ENCODE assay signal across 1 cellular context in the genomic region with DNA sequence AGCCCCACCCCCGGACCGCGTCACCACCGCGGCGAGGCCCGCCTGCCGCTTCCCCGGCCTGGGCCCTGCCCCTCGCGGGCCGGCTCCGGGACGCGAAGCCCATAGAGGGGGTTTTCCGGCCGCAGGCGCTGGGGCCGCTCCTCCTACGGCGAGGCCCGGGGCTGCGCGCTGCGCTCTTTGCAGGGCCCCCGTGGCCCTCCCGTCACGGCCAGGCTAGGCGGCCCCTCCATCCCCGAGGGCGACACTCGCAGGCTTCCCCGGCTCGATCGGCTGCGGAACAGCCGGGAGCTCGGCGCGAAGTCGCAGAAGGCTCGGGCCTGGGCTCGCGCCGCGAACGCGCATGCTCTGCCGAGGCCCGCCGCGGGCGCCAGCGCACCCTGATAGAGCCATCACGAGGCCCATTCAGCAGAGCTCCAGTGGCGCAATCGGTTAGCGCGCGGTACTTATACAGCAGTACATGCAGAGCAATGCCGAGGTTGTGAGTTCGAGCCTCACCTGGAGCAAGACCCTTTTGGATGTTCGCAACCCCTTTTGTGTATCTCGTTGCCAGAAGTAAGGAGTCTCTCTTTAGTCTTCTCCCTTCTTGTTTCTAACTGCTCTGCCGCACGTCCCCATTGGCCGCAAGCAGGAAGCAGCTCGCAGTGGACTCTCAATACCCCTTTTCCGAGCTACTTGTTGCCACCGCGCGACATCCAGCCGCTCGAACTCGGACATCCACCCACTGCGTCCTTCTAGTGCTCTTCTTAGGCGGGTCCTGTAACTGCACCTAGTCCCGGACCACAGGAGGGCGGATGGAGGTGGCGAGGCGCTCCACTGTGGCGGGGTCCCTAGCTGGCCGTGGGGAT.
TF ChIP-seq lines count a peak whose summit lies in the region.

No MANE protein-coding gene starts in this region.

TF ChIP-seq in K562, 482 proteins besides CTCF, POLR2A, EP300 and RAD21 (continued from another document and continues in another):
- TF ChIP-seq, protein P1, sequence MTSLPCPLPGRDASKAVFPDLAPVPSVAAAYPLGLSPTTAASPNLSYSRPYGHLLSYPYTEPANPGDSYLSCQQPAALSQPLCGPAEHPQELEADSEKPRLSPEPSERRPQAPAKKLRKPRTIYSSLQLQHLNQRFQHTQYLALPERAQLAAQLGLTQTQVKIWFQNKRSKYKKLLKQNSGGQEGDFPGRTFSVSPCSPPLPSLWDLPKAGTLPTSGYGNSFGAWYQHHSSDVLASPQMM (CRISPR knock-in tag; IDR thresholded peaks at IDR 0.05) = no peak
- TF ChIP-seq, protein P2, sequence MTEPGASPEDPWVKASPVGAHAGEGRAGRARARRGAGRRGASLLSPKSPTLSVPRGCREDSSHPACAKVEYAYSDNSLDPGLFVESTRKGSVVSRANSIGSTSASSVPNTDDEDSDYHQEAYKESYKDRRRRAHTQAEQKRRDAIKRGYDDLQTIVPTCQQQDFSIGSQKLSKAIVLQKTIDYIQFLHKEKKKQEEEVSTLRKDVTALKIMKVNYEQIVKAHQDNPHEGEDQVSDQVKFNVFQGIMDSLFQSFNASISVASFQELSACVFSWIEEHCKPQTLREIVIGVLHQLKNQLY (CRISPR knock-in tag; conservative IDR thresholded peaks at IDR 0.05) = no peak
- TF ChIP-seq KDM5B (IDR thresholded peaks at IDR 0.05; ENCODE audit: insufficient replicate concordance, low read depth, low read length) (peak; percentile 90), ARHGAP35 (IDR thresholded peaks at IDR 0.05; ENCODE audit: partially characterized antibody) (no peak), ZNF507 (tag; conservative IDR thresholded peaks at IDR 0.05) (no peak), FOSL1 (tag; conservative IDR thresholded peaks at IDR 0.05) (0 out of 2 replicates have a peak, but pooled peaks have one; percentile 36), LARP7 (IDR thresholded peaks at IDR 0.05) (no peak), RBM22 (IDR thresholded peaks at IDR 0.05; ENCODE audit: low read depth, low read length, poor library complexity, severe bottlenecking) (peak; percentile 96), CREM (IDR thresholded peaks at IDR 0.05; ENCODE audit: low read depth) (peak; percentile 74), TCFL5 (CRISPR knock-in tag; conservative IDR thresholded peaks at IDR 0.05) (no peak), ZNF274 (IDR thresholded peaks at IDR 0.05; ENCODE audit: borderline replicate concordance, low read depth, low read length) (peak; percentile 80; the same call in 1 of the 2 replicates), ESRRA (IDR thresholded peaks at IDR 0.05; ENCODE audit: borderline replicate concordance, low read depth) (peak; percentile 76; the same call in 1 of the 2 replicates), PYGO2 (tag; IDR thresholded peaks at IDR 0.05) (no peak), ZNF551 (CRISPR knock-in tag; IDR thresholded peaks at IDR 0.05) (no peak), ZNF165 (CRISPR knock-in tag; IDR thresholded peaks at IDR 0.05; ENCODE audit: borderline replicate concordance) (no peak), ARID1B (IDR thresholded peaks at IDR 0.05) (peak; percentile 47; the same call in 1 of the 2 replicates), HDAC1 (IDR thresholded peaks at IDR 0.05) (peak; percentile 49 to 72; a peak in 3 of 4 replicates), FIP1L1 (IDR thresholded peaks at IDR 0.05; ENCODE audit: low read depth, low read length, poor library complexity, severe bottlenecking) (peak; percentile 72), PTTG1 (tag; IDR thresholded peaks at IDR 0.05; ENCODE audit: low read depth) (no peak), KLF10 (CRISPR knock-in tag; IDR thresholded peaks at IDR 0.05) (no peak), WHSC1 (IDR thresholded peaks at IDR 0.05; ENCODE audit: low read length) (no peak), POLR3A (IDR thresholded peaks at IDR 0.05; ENCODE audit: borderline replicate concordance, extremely low read depth, insufficient read depth, insufficient read length) (peak; percentile 99), SRSF1 (IDR thresholded peaks at IDR 0.05; ENCODE audit: low read depth, low read length) (no peak), TOE1 (IDR thresholded peaks at IDR 0.05; ENCODE audit: borderline replicate concordance) (peak; percentile 82; the same call in 1 of the 2 replicates), TOE1 (CRISPR knock-in tag; IDR thresholded peaks at IDR 0.05; ENCODE audit: borderline replicate concordance, low read depth) (no peak; the same call in 1 of the 2 replicates), BRD4 (IDR thresholded peaks at IDR 0.05) (peak; percentile 98)
- TF ChIP-seq, protein P3, sequence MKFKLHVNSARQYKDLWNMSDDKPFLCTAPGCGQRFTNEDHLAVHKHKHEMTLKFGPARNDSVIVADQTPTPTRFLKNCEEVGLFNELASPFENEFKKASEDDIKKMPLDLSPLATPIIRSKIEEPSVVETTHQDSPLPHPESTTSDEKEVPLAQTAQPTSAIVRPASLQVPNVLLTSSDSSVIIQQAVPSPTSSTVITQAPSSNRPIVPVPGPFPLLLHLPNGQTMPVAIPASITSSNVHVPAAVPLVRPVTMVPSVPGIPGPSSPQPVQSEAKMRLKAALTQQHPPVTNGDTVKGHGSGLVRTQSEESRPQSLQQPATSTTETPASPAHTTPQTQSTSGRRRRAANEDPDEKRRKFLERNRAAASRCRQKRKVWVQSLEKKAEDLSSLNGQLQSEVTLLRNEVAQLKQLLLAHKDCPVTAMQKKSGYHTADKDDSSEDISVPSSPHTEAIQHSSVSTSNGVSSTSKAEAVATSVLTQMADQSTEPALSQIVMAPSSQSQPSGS (CRISPR knock-in tag; IDR thresholded peaks at IDR 0.05) = no peak
- TF ChIP-seq, protein P4, sequence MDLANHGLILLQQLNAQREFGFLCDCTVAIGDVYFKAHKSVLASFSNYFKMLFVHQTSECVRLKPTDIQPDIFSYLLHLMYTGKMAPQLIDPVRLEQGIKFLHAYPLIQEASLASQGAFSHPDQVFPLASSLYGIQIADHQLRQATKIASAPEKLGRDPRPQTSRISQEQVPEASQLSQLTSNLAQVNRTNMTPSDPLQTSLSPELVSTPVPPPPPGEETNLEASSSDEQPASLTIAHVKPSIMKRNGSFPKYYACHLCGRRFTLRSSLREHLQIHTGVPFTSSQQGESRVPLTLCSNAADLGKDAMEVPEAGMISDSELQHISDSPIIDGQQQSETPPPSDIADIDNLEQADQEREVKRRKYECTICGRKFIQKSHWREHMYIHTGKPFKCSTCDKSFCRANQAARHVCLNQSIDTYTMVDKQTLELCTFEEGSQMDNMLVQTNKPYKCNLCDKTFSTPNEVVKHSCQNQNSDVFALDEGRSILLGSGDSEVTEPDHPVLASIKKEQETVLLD (IDR thresholded peaks at IDR 0.05) = peak; percentile 75
- TF ChIP-seq, protein P5, sequence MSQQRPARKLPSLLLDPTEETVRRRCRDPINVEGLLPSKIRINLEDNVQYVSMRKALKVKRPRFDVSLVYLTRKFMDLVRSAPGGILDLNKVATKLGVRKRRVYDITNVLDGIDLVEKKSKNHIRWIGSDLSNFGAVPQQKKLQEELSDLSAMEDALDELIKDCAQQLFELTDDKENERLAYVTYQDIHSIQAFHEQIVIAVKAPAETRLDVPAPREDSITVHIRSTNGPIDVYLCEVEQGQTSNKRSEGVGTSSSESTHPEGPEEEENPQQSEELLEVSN (IDR thresholded peaks at IDR 0.05; ENCODE audit: borderline replicate concordance in 1 of 2, extremely low read depth in 1 of 2, insufficient read depth in 1 of 2, insufficient read length in 1 of 2, low read depth in 1 of 2, low read length in 1 of 2, poor library complexity in 1 of 2, severe bottlenecking in 1 of 2) = peak; percentile 76 to 88
- TF ChIP-seq, protein P6, sequence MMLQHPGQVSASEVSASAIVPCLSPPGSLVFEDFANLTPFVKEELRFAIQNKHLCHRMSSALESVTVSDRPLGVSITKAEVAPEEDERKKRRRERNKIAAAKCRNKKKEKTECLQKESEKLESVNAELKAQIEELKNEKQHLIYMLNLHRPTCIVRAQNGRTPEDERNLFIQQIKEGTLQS (IDR thresholded peaks at IDR 0.05) = peak; percentile 50
- TF ChIP-seq, protein P6 (CRISPR knock-in tag; conservative IDR thresholded peaks at IDR 0.05) = 0 out of 2 replicates have a peak, but pooled peaks have one; percentile 35
- TF ChIP-seq, protein P7, sequence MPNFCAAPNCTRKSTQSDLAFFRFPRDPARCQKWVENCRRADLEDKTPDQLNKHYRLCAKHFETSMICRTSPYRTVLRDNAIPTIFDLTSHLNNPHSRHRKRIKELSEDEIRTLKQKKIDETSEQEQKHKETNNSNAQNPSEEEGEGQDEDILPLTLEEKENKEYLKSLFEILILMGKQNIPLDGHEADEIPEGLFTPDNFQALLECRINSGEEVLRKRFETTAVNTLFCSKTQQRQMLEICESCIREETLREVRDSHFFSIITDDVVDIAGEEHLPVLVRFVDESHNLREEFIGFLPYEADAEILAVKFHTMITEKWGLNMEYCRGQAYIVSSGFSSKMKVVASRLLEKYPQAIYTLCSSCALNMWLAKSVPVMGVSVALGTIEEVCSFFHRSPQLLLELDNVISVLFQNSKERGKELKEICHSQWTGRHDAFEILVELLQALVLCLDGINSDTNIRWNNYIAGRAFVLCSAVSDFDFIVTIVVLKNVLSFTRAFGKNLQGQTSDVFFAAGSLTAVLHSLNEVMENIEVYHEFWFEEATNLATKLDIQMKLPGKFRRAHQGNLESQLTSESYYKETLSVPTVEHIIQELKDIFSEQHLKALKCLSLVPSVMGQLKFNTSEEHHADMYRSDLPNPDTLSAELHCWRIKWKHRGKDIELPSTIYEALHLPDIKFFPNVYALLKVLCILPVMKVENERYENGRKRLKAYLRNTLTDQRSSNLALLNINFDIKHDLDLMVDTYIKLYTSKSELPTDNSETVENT (CRISPR knock-in tag; IDR thresholded peaks at IDR 0.05) = peak; percentile 71; the same call in 1 of the 2 replicates
- TF ChIP-seq, protein P8, sequence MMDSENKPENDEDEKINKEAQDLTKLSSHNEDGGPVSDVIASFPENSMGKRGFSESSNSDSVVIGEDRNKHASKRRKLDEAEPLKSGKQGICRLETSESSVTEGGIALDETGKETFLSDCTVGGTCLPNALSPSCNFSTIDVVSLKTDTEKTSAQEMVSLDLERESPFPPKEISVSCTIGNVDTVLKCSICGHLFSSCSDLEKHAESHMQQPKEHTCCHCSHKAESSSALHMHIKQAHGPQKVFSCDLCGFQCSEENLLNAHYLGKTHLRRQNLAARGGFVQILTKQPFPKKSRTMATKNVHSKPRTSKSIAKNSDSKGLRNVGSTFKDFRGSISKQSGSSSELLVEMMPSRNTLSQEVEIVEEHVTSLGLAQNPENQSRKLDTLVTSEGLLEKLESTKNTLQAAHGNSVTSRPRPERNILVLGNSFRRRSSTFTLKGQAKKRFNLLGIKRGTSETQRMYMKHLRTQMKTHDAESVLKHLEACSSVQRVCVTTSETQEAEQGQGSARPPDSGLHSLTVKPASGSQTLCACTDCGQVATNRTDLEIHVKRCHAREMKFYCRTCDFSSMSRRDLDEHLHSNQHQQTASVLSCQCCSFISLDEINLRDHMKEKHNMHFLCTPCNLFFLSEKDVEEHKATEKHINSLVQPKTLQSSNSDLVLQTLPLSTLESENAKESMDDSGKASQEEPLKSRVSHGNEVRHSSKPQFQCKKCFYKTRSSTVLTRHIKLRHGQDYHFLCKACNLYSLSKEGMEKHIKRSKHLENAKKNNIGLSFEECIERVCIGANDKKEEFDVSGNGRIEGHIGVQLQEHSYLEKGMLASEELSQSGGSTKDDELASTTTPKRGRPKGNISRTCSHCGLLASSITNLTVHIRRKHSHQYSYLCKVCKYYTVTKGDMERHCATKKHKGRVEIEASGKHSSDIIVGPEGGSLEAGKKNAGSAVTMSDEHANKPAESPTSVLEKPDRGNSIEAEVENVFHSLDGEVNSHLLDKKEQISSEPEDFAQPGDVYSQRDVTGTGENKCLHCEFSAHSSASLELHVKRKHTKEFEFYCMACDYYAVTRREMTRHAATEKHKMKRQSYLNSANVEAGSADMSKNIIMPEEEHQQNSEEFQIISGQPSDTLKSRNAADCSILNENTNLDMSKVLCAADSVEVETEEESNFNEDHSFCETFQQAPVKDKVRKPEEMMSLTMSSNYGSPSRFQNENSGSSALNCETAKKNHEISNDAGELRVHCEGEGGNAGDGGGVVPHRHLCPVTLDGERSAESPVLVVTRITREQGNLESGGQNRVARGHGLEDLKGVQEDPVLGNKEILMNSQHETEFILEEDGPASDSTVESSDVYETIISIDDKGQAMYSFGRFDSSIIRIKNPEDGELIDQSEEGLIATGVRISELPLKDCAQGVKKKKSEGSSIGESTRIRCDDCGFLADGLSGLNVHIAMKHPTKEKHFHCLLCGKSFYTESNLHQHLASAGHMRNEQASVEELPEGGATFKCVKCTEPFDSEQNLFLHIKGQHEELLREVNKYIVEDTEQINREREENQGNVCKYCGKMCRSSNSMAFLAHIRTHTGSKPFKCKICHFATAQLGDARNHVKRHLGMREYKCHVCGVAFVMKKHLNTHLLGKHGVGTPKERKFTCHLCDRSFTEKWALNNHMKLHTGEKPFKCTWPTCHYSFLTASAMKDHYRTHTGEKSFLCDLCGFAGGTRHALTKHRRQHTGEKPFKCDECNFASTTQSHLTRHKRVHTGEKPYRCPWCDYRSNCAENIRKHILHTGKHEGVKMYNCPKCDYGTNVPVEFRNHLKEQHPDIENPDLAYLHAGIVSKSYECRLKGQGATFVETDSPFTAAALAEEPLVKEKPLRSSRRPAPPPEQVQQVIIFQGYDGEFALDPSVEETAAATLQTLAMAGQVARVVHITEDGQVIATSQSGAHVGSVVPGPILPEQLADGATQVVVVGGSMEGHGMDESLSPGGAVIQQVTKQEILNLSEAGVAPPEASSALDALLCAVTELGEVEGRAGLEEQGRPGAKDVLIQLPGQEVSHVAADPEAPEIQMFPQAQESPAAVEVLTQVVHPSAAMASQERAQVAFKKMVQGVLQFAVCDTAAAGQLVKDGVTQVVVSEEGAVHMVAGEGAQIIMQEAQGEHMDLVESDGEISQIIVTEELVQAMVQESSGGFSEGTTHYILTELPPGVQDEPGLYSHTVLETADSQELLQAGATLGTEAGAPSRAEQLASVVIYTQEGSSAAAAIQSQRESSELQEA (IDR thresholded peaks at IDR 0.05; ENCODE audit: low read depth) = peak; percentile 82
